ENCODE assay signal across 1 cellular context in genomic region chr19:45478454-45479238, GRCh38.
TF ChIP-seq lines count a peak whose summit lies in the region.

No MANE protein-coding gene starts in this region.

TF ChIP-seq in WTC11, 78 proteins besides CTCF, POLR2A, EP300 and RAD21 (continued from another document):
- TF ChIP-seq ZNF532 (CRISPR knock-in tag; IDR thresholded peaks at IDR 0.05; ENCODE audit: borderline replicate concordance), result no peak
